In genomic region chr1:56550132-56550531, GRCh38 we compare ENCODE assay signal across 14 cellular contexts.
DNase-seq lines count a peak whose midpoint lies in the region.
"Had no signal": no experiment of that assay in that cellular context is flagged by ENCODE, and none has a peak within 500 bp of the region (broad histone marks: within the 10 kb centered on the region; RNA-seq: fewer than 3 reads in every experiment).

No MANE protein-coding gene starts in this region.

- no peaks in the 10 kb centered on the region for H3K9me3 ChIP-seq in effector memory CD4-positive, alpha-beta T cell (ENCODE audit: control insufficient read depth, low read length)

- no peak overlapping the region for H3K4me3 ChIP-seq in effector memory CD4-positive, alpha-beta T cell (ENCODE audit: insufficient read depth, low read depth, low read length, poor library complexity, severe bottlenecking)

- H3K36me3 ChIP-seq in effector memory CD4-positive, alpha-beta T cell (ENCODE audit: control insufficient read depth, insufficient read depth, low read length) = no peaks in the 10 kb centered on the region

- DNase-seq in COR-L47 (lab: John Stamatoyannopoulos, UW) (peak; percentile 33), NCI-H2029 treated with DMSO at 0.1 percent for 48 hours (lab: John Stamatoyannopoulos, UW) (peak; percentile 60), globus pallidus (ENCODE audit: low spot score) (peak; percentile 62), midbrain (lab: John Stamatoyannopoulos, UW) (peak; percentile 74), HPDE6-E6E7 (ENCODE audit: extremely low spot score) (no peak), amniotic stem cell (lab: John Stamatoyannopoulos, UW) (no peak), SKM-1 treated with dmso at 0.1 percent for 144 hours (lab: John Stamatoyannopoulos, UW; ENCODE audit: unreplicated experiment) (no peak)
- DNase-seq in effector memory CD4-positive, alpha-beta T cell = no peak
- DNase-seq: activated CD4-positive, alpha-beta T cell treated with anti-CD3 and anti-CD28 coated beads for 48 hours; activated T-cell treated with anti-CD3 and anti-CD28 coated beads, Interleukin-2, amount 50 U/mL, for 1 hour; NCI-H146; NCI-H748 treated with DMSO at 0.1 percent for 48 hours; SHP77 treated with DMSO at 0.1 percent for 48 hours; stimulated activated CD4-positive, alpha-beta T cell treated with anti-CD3 and anti-CD28 coated beads, Interleukin-12 subunit alpha, Interleukin-12 subunit beta, amount 100 ng/mL, for 4 hours had no signal

- no peaks in the 10 kb centered on the region for H3K4me1 ChIP-seq in effector memory CD4-positive, alpha-beta T cell (ENCODE audit: control insufficient read depth, insufficient read depth, low read length, poor library complexity, severe bottlenecking)

- H3K27me3 ChIP-seq in effector memory CD4-positive, alpha-beta T cell (replicated peaks; ENCODE audit: control insufficient read depth, insufficient read depth, low read length, poor library complexity, severe bottlenecking) = no peaks in the 10 kb centered on the region

- H3K27ac ChIP-seq in effector memory CD4-positive, alpha-beta T cell (ENCODE audit: insufficient read depth, low read length, poor library complexity, severe bottlenecking) = no peak overlapping the region

Comparison
In these comparisons a context has a peak if more than half of its experiments do, and no peak if none do; other contexts are left out.
1. DNase-seq: peak in COR-L47 (single experiment), NCI-H2029 treated with DMSO at 0.1 percent for 48 hours (single experiment), globus pallidus (single experiment) and midbrain (single experiment); none in HPDE6-E6E7 (single experiment), amniotic stem cell (single experiment), effector memory CD4-positive, alpha-beta T cell (0 of 3) and SKM-1 treated with dmso at 0.1 percent for 144 hours (single experiment).